ENCODE assay signal across 28 cellular contexts in the genomic region with DNA sequence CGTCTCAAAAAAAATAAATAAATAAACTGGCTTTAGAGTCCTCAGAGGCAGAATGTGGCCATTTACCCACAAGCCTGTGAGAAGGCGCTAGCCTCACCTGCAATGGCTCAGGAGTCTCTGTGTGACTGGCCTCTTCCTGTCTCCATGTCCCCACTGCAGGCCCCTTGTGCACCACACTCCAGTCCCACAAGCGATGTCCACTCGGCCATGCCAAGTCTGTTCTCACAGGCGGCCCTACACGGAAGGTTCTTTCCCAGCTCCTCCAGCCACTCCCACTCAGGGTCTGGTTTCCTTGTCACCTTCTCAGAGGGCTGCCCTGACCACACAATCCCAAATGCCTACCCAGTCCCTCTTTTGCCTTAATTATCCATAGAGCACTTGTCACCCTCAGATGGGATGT.
"Had no signal": no experiment of that assay in that cellular context is flagged by ENCODE, and none has a peak within 500 bp of the region (broad histone marks: within the 10 kb centered on the region; RNA-seq: fewer than 3 reads in every experiment).

No MANE protein-coding gene starts in this region.

- H3K4me3 Mint-ChIP-seq: naive thymus-derived CD8-positive, alpha-beta T cell; nephron; neural progenitor cell; stimulated activated naive CD8-positive, alpha-beta T cell treated with anti-CD3 and anti-CD28 coated beads, Interleukin-15, Interleukin-2, amounts not matched to agents 100 ng/mL and 50 ng/mL, for 24 hours had no signal

- H3K4me1 ChIP-seq: left lung, lower lobe of right lung, neural progenitor cell, prostate gland, tibial artery, upper lobe of right lung had no signal

- H3K4me3 ChIP-seq: left lung, lower lobe of right lung, neural progenitor cell, ovary, prostate gland, skin epidermis, suprapubic skin, thoracic aorta, tibial artery, upper lobe of right lung had no signal

- H3K27me3 ChIP-seq: left lung, neural progenitor cell, neutrophil, ovary, suprapubic skin, tibial artery, upper lobe of right lung had no signal

- H3K27ac ChIP-seq: left lung, lower lobe of right lung, neural progenitor cell, neutrophil, ovary, prostate gland, skin epidermis, suprapubic skin, thoracic aorta, tibial artery, upper lobe of right lung had no signal

- H3K9me3 Mint-ChIP-seq: naive thymus-derived CD8-positive, alpha-beta T cell; nephron; neural progenitor cell; stimulated activated naive CD8-positive, alpha-beta T cell treated with anti-CD3 and anti-CD28 coated beads, Interleukin-15, Interleukin-2, amounts not matched to agents 100 ng/mL and 50 ng/mL, for 24 hours had no signal

- H3K27ac Mint-ChIP-seq: naive thymus-derived CD8-positive, alpha-beta T cell; nephron; neural progenitor cell; stimulated activated naive CD8-positive, alpha-beta T cell treated with anti-CD3 and anti-CD28 coated beads, Interleukin-15, Interleukin-2, amounts not matched to agents 100 ng/mL and 50 ng/mL, for 24 hours had no signal

- ATAC-seq: left colon; left lung; lower lobe of right lung; naive thymus-derived CD8-positive, alpha-beta T cell; right cardiac atrium; sciatic nerve; upper lobe of right lung had no signal

- H3K36me3 ChIP-seq: neural progenitor cell, neutrophil, ovary had no signal

- DNase-seq: hippocampal formation; left colon; left lung; lower lobe of right lung; mammary epithelial cell; mesenchymal stem cell; naive thymus-derived CD8-positive, alpha-beta T cell; occipital lobe; ovary; retina; right cardiac atrium; stimulated activated CD4-positive, alpha-beta T cell treated with anti-CD3 and anti-CD28 coated beads, Interleukin-12 subunit alpha, Interleukin-12 subunit beta, amount 100 ng/mL, for 4 hours; stimulated activated CD4-positive, alpha-beta T cell treated with anti-CD3 and anti-CD28 coated beads, Interleukin-15, amount 100 ng/mL, for 24 hours; stimulated activated CD4-positive, alpha-beta T cell treated with anti-CD3 and anti-CD28 coated beads, Interleukin-2, amount 100 ng/mL, for 24 hours; stimulated activated CD4-positive, alpha-beta T cell treated with anti-CD3 and anti-CD28 coated beads, Interleukin-4, amount 100 ng/mL, for 1 hour; stimulated activated naive CD4-positive, alpha-beta T cell; tibial artery; trophoblast cell; upper lobe of right lung had no signal

- H3K9me3 ChIP-seq: left lung, lower lobe of right lung, neutrophil, ovary, prostate gland, suprapubic skin, thoracic aorta, tibial artery, upper lobe of right lung had no signal

- H3K27me3 Mint-ChIP-seq: naive thymus-derived CD8-positive, alpha-beta T cell; stimulated activated naive CD8-positive, alpha-beta T cell treated with anti-CD3 and anti-CD28 coated beads, Interleukin-15, Interleukin-2, amounts not matched to agents 100 ng/mL and 50 ng/mL, for 24 hours had no signal
